ENCODE assay signal across 30 cellular contexts in genomic region chrX:117397846-117398245, GRCh38.
"Had no signal": no experiment of that assay in that cellular context is flagged by ENCODE, and none has a peak within 500 bp of the region (broad histone marks: within the 10 kb centered on the region; RNA-seq: fewer than 3 reads in every experiment).

No MANE protein-coding gene starts in this region.

- H3K27ac Mint-ChIP-seq: mesothelial cell of epicardium; naive B cell; natural killer cell; nephron progenitor cell; neural progenitor cell; stimulated activated memory B cell treated with anti-CD40 and anti-IgM and Interleukin-4, amounts not matched to agents 10 μg/mL and 1 μg/mL and 100 μg/mL, for 72 hours had no signal

- H3K4me1 Mint-ChIP-seq: mesothelial cell of epicardium; naive B cell; natural killer cell; nephron progenitor cell; neural progenitor cell; stimulated activated memory B cell treated with anti-CD40 and anti-IgM and Interleukin-4, amounts not matched to agents 10 μg/mL and 1 μg/mL and 100 μg/mL, for 72 hours had no signal

- DNase-seq: islet precursor cell; left ventricle myocardium inferior; mesendoderm; naive B cell; natural killer cell; nephron progenitor cell; occipital lobe; psoas muscle; right lobe of liver; stimulated activated CD4-positive, alpha-beta T cell treated with anti-CD3 and anti-CD28 coated beads, Interleukin-1b, Interleukin-23, amount 100 ng/mL, for 48 hours; stimulated activated CD4-positive, alpha-beta T cell treated with anti-CD3 and anti-CD28 coated beads, Interleukin-2, amount 100 ng/mL, for 48 hours; stimulated activated CD4-positive, alpha-beta T cell treated with anti-CD3 and anti-CD28 coated beads, Interleukin-4, amount 100 ng/mL, for 4 hours; stimulated activated CD8-positive, alpha-beta memory T cell treated with anti-CD3 and anti-CD28 coated beads, Interleukin-4, amount 100 ng/mL, for 48 hours; stimulated activated naive CD8-positive, alpha-beta T cell treated with anti-CD3 and anti-CD28 coated beads, Interleukin-15, Interleukin-2, amounts not matched to agents 100 U/mL and 50 U/mL, for 24 hours; stomach; tibial artery; trophoblast cell; upper lobe of right lung had no signal

- H3K9me3 Mint-ChIP-seq: neural progenitor cell; stimulated activated memory B cell treated with anti-CD40 and anti-IgM and Interleukin-4, amounts not matched to agents 10 μg/mL and 1 μg/mL and 100 μg/mL, for 72 hours had no signal

- H3K4me3 Mint-ChIP-seq: mesothelial cell of epicardium; naive B cell; natural killer cell; nephron progenitor cell; neural progenitor cell; stimulated activated memory B cell treated with anti-CD40 and anti-IgM and Interleukin-4, amounts not matched to agents 10 μg/mL and 1 μg/mL and 100 μg/mL, for 72 hours had no signal

- H3K27me3 ChIP-seq: hepatocyte, neural progenitor cell, neutrophil, right atrium auricular region, right lobe of liver, stomach, suprapubic skin, tibial artery, upper lobe of right lung had no signal

- H3K36me3 Mint-ChIP-seq: mesothelial cell of epicardium; naive B cell; natural killer cell; neural progenitor cell; stimulated activated memory B cell treated with anti-CD40 and anti-IgM and Interleukin-4, amounts not matched to agents 10 μg/mL and 1 μg/mL and 100 μg/mL, for 72 hours had no signal

- H3K4me3 ChIP-seq: hepatocyte, left ventricle myocardium inferior, lung, neural progenitor cell, psoas muscle, right atrium auricular region, right lobe of liver, smooth muscle cell, stomach, suprapubic skin, thoracic aorta, tibial artery, upper lobe of right lung had no signal

- H3K36me3 ChIP-seq: left ventricle myocardium inferior, neural progenitor cell, neutrophil, right atrium auricular region, right lobe of liver, stomach, suprapubic skin, thoracic aorta, tibial artery, upper lobe of right lung had no signal

- H3K27me3 Mint-ChIP-seq: naive B cell; stimulated activated memory B cell treated with anti-CD40 and anti-IgM and Interleukin-4, amounts not matched to agents 10 μg/mL and 1 μg/mL and 100 μg/mL, for 72 hours had no signal

- FAIRE-seq: urothelium cell line had no signal

- ATAC-seq: natural killer cell; psoas muscle; right lobe of liver; stimulated activated memory B cell treated with anti-CD40 and anti-IgM and Interleukin-4, amounts not matched to agents 10 μg/mL and 1 μg/mL and 100 μg/mL, for 72 hours; stimulated activated naive CD8-positive, alpha-beta T cell treated with anti-CD3 and anti-CD28 coated beads, Interleukin-15, Interleukin-2, amounts not matched to agents 100 U/mL and 50 U/mL, for 24 hours; upper lobe of right lung had no signal

- H3K4me1 ChIP-seq: left ventricle myocardium inferior, neural progenitor cell, parathyroid adenoma, psoas muscle, right atrium auricular region, right lobe of liver, stomach, suprapubic skin, tibial artery, upper lobe of right lung had no signal

- H3K9me3 ChIP-seq: left ventricle myocardium inferior, neutrophil, psoas muscle, right atrium auricular region, right lobe of liver, suprapubic skin, thoracic aorta, tibial artery, upper lobe of right lung had no signal

- H3K27ac ChIP-seq: hepatocyte, left ventricle myocardium inferior, neural progenitor cell, neutrophil, parathyroid adenoma, psoas muscle, right atrium auricular region, right lobe of liver, stomach, suprapubic skin, thoracic aorta, tibial artery, upper lobe of right lung had no signal
